In the genomic region with DNA sequence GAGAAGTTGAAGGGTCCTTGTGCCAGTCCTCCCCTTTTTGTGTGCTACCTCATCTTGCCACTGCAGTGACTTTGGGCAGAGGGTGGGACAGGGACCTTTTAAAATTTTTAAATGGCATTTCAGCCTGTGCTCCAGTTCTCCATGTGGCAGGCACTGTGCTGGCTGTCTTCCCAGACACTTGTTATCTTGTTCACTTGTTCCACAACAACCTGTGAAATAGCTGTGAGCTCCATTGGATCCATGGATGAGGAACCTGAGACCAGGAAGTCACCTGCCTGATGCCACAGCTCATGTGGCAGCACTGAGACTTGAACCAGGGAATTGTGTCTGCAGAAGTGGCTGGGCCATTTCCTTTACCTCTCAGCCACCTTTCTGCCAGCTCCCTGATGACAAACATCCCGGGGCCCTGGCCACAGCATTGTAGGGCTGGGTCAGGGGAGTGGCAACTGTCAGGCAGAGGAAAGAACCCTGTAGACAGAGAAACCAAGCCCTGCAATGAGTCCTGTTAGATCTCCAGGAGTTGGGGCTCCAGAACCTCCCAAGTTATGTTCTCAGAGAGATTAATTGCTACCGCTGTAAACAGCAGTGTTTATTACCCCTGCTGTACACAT, we compare ENCODE assay signal across 8 cellular contexts. TPM values are rescaled to one million over a fixed set of nuclear protein-coding genes. Genes with fewer than 3 reads are reported as not detected.
DNase-seq lines count a peak whose midpoint lies in the region; ATAC-seq and TF ChIP-seq lines count a peak whose summit lies in the region.

No MANE protein-coding gene starts in this region.

- no peak for ATAC-seq in GM21528 (IDR thresholded peaks at IDR 0.05; ENCODE audit: low FRiP score, unreplicated experiment)

- H3K27ac Mint-ChIP-seq in brain (peak overlapping the region in 4 of 5 experiments; percentile 93 to 99 (median 95)), mesothelial cell of epicardium (peak overlapping the region; percentile 50), type B pancreatic cell (peak overlapping the region; percentile 87)

- H3K4me3 Mint-ChIP-seq in brain (peak overlapping the region in 4 of 5 experiments; percentile 93 to 97 (median 96)), mesothelial cell of epicardium (no peak overlapping the region), type B pancreatic cell (no peak overlapping the region)

- peaks cover 86% of the 10 kb centered on the region for H3K4me1 Mint-ChIP-seq in brain
- peaks cover 60% of the 10 kb centered on the region for H3K4me1 Mint-ChIP-seq in mesothelial cell of epicardium
- peaks cover 56% of the 10 kb centered on the region for H3K4me1 Mint-ChIP-seq in type B pancreatic cell (ENCODE audit: unreplicated experiment)

- TF ChIP-seq CTCF in brain (conservative IDR thresholded peaks at IDR 0.05) (no peak), mesothelial cell of epicardium (IDR thresholded peaks at IDR 0.05; ENCODE audit: unreplicated experiment) (no peak), type B pancreatic cell (conservative IDR thresholded peaks at IDR 0.05) (no peak)

- H3K36me3 Mint-ChIP-seq in brain (peaks cover 18% of the 10 kb centered on the region), mesothelial cell of epicardium (peaks cover 4% of the 10 kb centered on the region), type B pancreatic cell (peaks cover 14% of the 10 kb centered on the region)

- peaks cover 4% of the 10 kb centered on the region for H3K27me3 Mint-ChIP-seq in brain
- H3K27me3 Mint-ChIP-seq in mesothelial cell of epicardium (ENCODE audit: low read depth), result no peaks in the 10 kb centered on the region
- no peaks in the 10 kb centered on the region for H3K27me3 Mint-ChIP-seq in type B pancreatic cell

- DNase-seq in activated naive CD4-positive, alpha-beta T cell treated with Interleukin-2 at 50 U/mL for 16 hours, result peak; percentile 35
- no peak for DNase-seq in activated naive CD4-positive, alpha-beta T cell treated with anti-CD3 and anti-CD28 coated beads, Interleukin-2, amount 50 U/mL, for 16 hours
- no peak for DNase-seq in mesothelial cell of epicardium (ENCODE audit: low spot score in 2 of 2, unreplicated experiment in 2 of 2)
- no peak for DNase-seq in type B pancreatic cell (ENCODE audit: extremely low spot score, unreplicated experiment)
- no peak for DNase-seq in NCI-H1092 (lab: John Stamatoyannopoulos, UW)
- DNase-seq in NCI-H526 (lab: John Stamatoyannopoulos, UW), result no peak

- H3K9me3 Mint-ChIP-seq in brain (no peaks in the 10 kb centered on the region), mesothelial cell of epicardium (no peaks in the 10 kb centered on the region), type B pancreatic cell (no peaks in the 10 kb centered on the region)

RNA-seq across cellular contexts. Expression of a gene that starts 6.4 kb away (rescaled TPM):
- polyA plus RNA-seq in brain (ENCODE audit: insufficient read depth, low read depth, low replicate concordance), result 59.2 TPM
- total RNA-seq in mesothelial cell of epicardium (107 to 109 TPM (median 108 TPM) in 3 replicates), type B pancreatic cell (ENCODE audit: low replicate concordance) (83.4 and 83.8 TPM in 2 replicates)

RNA-seq across cellular contexts. Expression of a gene that starts 27.3 kb away (rescaled TPM):
- polyA plus RNA-seq in brain (ENCODE audit: insufficient read depth, low read depth, low replicate concordance), result 98.9 TPM
- total RNA-seq in mesothelial cell of epicardium (13.2 to 15.8 TPM (median 14.5 TPM) in 3 replicates), type B pancreatic cell (ENCODE audit: low replicate concordance) (10.4 and 12.4 TPM in 2 replicates)

RNA-seq across cellular contexts. Expression of a gene that starts 30.0 kb away (rescaled TPM):
- polyA plus RNA-seq in brain (ENCODE audit: insufficient read depth, low read depth, low replicate concordance), result not detected
- total RNA-seq in mesothelial cell of epicardium (1.2 to 2.7 TPM (median 1.4 TPM) in 3 replicates), type B pancreatic cell (ENCODE audit: low replicate concordance) (1.7 and 3.2 TPM in 2 replicates)

RNA-seq across cellular contexts. Expression of a gene that starts 44.9 kb away (rescaled TPM):
- not detected for polyA plus RNA-seq in brain (ENCODE audit: insufficient read depth, low read depth, low replicate concordance)
- total RNA-seq in mesothelial cell of epicardium (0.27 to 0.40 TPM (median 0.34 TPM) in 3 replicates), type B pancreatic cell (ENCODE audit: low replicate concordance) (not detected in 2 replicates)

RNA-seq across cellular contexts. Expression of a gene that starts 54.4 kb away (rescaled TPM):
- 96.2 TPM for polyA plus RNA-seq in brain (ENCODE audit: insufficient read depth, low read depth, low replicate concordance)
- 109 to 121 TPM (median 111 TPM) in 3 replicates for total RNA-seq in mesothelial cell of epicardium
- 79.6 and 130 TPM in 2 replicates for total RNA-seq in type B pancreatic cell (ENCODE audit: low replicate concordance)

Comparison
In these comparisons a context has a peak if more than half of its experiments do, and no peak if none do; other contexts are left out.
1. H3K4me3 Mint-ChIP-seq: peak in brain (4 of 5); none in mesothelial cell of epicardium (single experiment) and type B pancreatic cell (single experiment).
2. Peak in every context shown above with its lines, with median percentiles within 50 percentile points of each other: H3K27ac Mint-ChIP-seq.